In genomic region chr9:35096035-35096849, GRCh38 we compare ENCODE assay signal across 8 cellular contexts.
DNase-seq lines count a peak whose midpoint lies in the region; ATAC-seq and TF ChIP-seq lines count a peak whose summit lies in the region.

TSS of gene PIGO (minus strand) at chr9:35096591. CDS start at chr9:35095565, 1,026 bp downstream.

- peak; percentile 89 for TF ChIP-seq POLR2A in erythroblast (IDR thresholded peaks at IDR 0.05; ENCODE audit: low read length)

- DNase-seq in DMS 273 treated with DMSO at 0.1 percent for 48 hours (lab: John Stamatoyannopoulos, UW) (peak; percentile 65), HuH-7 (ENCODE audit: low spot score) (peak; percentile 95), OCI-M1 (lab: John Stamatoyannopoulos, UW) (peak; percentile 92), activated T-cell treated with anti-CD3 and anti-CD28 coated beads for 48 hours (ENCODE audit: low read depth) (peak; percentile 89), erythroblast (lab: John Stamatoyannopoulos, UW) (peak; percentile 92 to 94)
- peak; percentile 73 for DNase-seq in stimulated activated CD8-positive, alpha-beta memory T cell treated with anti-CD3 and anti-CD28 coated beads, Interleukin-7, amount 100 ng/mL, for 24 hours (ENCODE audit: low read depth)

- ATAC-seq in GM21447 (IDR thresholded peaks at IDR 0.05; ENCODE audit: unreplicated experiment): peak; percentile 88

- peaks cover 11% of the 10 kb centered on the region for H3K4me1 ChIP-seq in mucosa of stomach (ENCODE audit: control insufficient read depth, insufficient read depth, low read length)

- no peaks in the 10 kb centered on the region for H3K9me3 ChIP-seq in mucosa of stomach (ENCODE audit: control insufficient read depth, low read length)

- H3K4me3 ChIP-seq in mucosa of stomach (ENCODE audit: low read length): peak within 1 kb of the TSS; percentile 96

- H3K27me3 ChIP-seq in mucosa of stomach (ENCODE audit: control insufficient read depth, insufficient read depth, low read length): no peaks in the 10 kb centered on the region

- H3K36me3 ChIP-seq in mucosa of stomach (ENCODE audit: control insufficient read depth, insufficient read depth, low read length): peaks cover 5% of the 10 kb centered on the region

- H3K9ac ChIP-seq in mucosa of stomach (ENCODE audit: low read length): peak within 1 kb of the TSS; percentile 97

Comparison
In these comparisons a context has a peak if more than half of its experiments do, and no peak if none do; other contexts are left out.
1. Peak in every context shown above with its lines: DNase-seq, ATAC-seq and H3K4me3 ChIP-seq.